ENCODE assay signal across 8 cellular contexts in the genomic region with DNA sequence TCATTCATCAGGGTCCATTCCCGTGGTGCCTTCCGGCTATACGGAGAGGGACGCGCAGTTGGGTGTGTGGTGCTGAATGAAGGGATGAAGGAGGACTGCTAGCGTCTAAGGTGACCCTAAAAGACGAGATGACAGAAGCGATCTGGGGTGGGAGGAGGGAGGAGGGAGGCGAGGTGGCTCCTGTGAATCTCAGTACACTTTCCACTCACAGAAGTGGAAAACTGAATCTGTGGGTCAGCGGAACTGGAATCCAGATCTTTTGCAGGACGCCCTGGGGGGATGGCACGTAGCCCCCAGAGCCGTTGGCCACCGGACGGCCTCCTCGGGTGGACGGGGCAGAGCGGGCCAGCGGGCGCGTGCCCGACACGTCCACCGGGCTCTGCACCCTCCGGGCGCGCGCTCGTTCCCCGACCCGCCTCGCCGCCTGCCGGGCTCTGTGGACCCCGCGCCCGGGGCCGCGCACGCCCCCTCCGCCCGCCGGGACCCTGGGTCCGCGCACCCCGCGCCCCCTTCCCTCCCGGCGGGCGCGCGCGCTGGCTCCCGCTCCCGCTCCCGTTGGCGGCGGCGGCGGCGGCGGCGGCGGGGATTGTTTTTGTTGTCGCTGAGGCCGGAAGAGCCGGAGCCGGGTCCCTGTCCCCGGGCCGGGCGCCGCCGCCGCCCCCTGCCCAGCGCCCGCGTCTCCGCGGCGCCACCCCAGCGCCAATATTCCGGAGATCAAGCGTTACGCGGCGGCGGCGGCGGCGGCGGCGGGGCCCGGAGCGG. TPM values are rescaled to one million over a fixed set of nuclear protein-coding genes. Genes with fewer than 3 reads are reported as not detected.
DNase-seq lines count a peak whose midpoint lies in the region; ATAC-seq, FAIRE-seq and TF ChIP-seq lines count a peak whose summit lies in the region.

A gene (plus strand): TSS at position 403 of the 762 bp plus-strand sequence. CDS start 401 bp downstream, outside the sequence.

- CTCF ChIA-PET in A549 (lab: Yijun Ruan, JAX): interaction anchor here (0.6 kb wide), 1 partner anchor 14 kb away, joined by 3 read pairs; no protein-coding TSS in a partner anchor
- CTCF ChIA-PET in activated CD8-positive, alpha-beta T cell treated with anti-CD3 and anti-CD28 coated beads, Interleukin-2, amount 10 ng/mL, durations not matched to agents 7 days and 5 days (lab: Charles Lee): no interaction called here

- 6% methylated on average over 15 of the region's 94 CpGs for WGBS in A549 (ENCODE audit: missing lambda C conversion rate)

- TF ChIP-seq POLR2A in A549 (IDR thresholded peaks at IDR 0.05; ENCODE audit: low read length): no peak

- peak; percentile 43 to 44 for DNase-seq in A549 (ENCODE audit: low read depth in 1 of 2, low spot score in 1 of 2)
- DNase-seq in GM13977 (ENCODE audit: low spot score): peak; percentile 66
- DNase-seq in NCI-H146 (lab: John Stamatoyannopoulos, UW): peak; percentile 66
- DNase-seq in activated CD8-positive, alpha-beta T cell treated with anti-CD3 and anti-CD28 coated beads, Interleukin-2, amount 10 ng/mL, durations not matched to agents 7 days and 5 days: peak; percentile 34
- peak; percentile 69 for DNase-seq in endothelial cell (ENCODE audit: low spot score)
- DNase-seq in lower lobe of right lung: peak; percentile 82
- peak; percentile 16 for DNase-seq in stimulated activated CD8-positive, alpha-beta memory T cell treated with anti-CD3 and anti-CD28 coated beads, Interleukin-12 subunit alpha, Interleukin-12 subunit beta, amount 100 ng/mL, for 4 hours (ENCODE audit: low read depth)
- DNase-seq in GF-D8 (lab: John Stamatoyannopoulos, UW): no peak

- H3K36me3 Mint-ChIP-seq in activated CD8-positive, alpha-beta T cell treated with anti-CD3 and anti-CD28 coated beads, Interleukin-2, amount 10 ng/mL, durations not matched to agents 7 days and 5 days (ENCODE audit: low read depth): peaks cover 4% of the 10 kb centered on the region
- no peaks in the 10 kb centered on the region for H3K36me3 Mint-ChIP-seq in endothelial cell (ENCODE audit: low read depth, unreplicated experiment)

- TF ChIP-seq EP300 in A549 (IDR thresholded peaks at IDR 0.05): no peak

- no peak for TF ChIP-seq RAD21 in A549 (conservative IDR thresholded peaks at IDR 0.05 in 1 of 2, IDR thresholded peaks at IDR 0.05 in 1 of 2)

- no peaks in the 10 kb centered on the region for H3K36me3 ChIP-seq in lower lobe of right lung

- FAIRE-seq in A549 (lab: Jason Lieb, UNC): no peak

- H3K9me3 ChIP-seq in A549 (no peaks in the 10 kb centered on the region), lower lobe of right lung (no peaks in the 10 kb centered on the region)

- no peak for TF ChIP-seq CTCF in A549 (IDR thresholded peaks at IDR 0.05)
- TF ChIP-seq CTCF in GM13977 (IDR thresholded peaks at IDR 0.05; ENCODE audit: extremely low read depth, insufficient read depth, missing control alignments): peak; percentile 1
- TF ChIP-seq CTCF in endothelial cell (IDR thresholded peaks at IDR 0.05; ENCODE audit: unreplicated experiment): no peak
- no peak for TF ChIP-seq CTCF in lower lobe of right lung (IDR thresholded peaks at IDR 0.05)

- peaks cover 3% of the 10 kb centered on the region for H3K27me3 Mint-ChIP-seq in activated CD8-positive, alpha-beta T cell treated with anti-CD3 and anti-CD28 coated beads, Interleukin-2, amount 10 ng/mL, durations not matched to agents 7 days and 5 days (ENCODE audit: low read depth)
- peaks cover 12% of the 10 kb centered on the region for H3K27me3 Mint-ChIP-seq in endothelial cell (ENCODE audit: unreplicated experiment)

- intact Hi-C loops in lower lobe of right lung (cut with DNase I): no loop called here

- H3K4me1 ChIP-seq in A549: peaks cover 14% of the 10 kb centered on the region
- H3K4me1 ChIP-seq in lower lobe of right lung: peaks cover 50% of the 10 kb centered on the region

- H3K27ac Mint-ChIP-seq in activated CD8-positive, alpha-beta T cell treated with anti-CD3 and anti-CD28 coated beads, Interleukin-2, amount 10 ng/mL, durations not matched to agents 7 days and 5 days: peak within 1 kb of the TSS; percentile 89
- H3K27ac Mint-ChIP-seq in endothelial cell (ENCODE audit: unreplicated experiment): peak within 1 kb of the TSS; percentile 94

- H3K4me1 Mint-ChIP-seq in activated CD8-positive, alpha-beta T cell treated with anti-CD3 and anti-CD28 coated beads, Interleukin-2, amount 10 ng/mL, durations not matched to agents 7 days and 5 days (ENCODE audit: low read depth): peaks cover 34% of the 10 kb centered on the region
- peaks cover 22% of the 10 kb centered on the region for H3K4me1 Mint-ChIP-seq in endothelial cell (ENCODE audit: unreplicated experiment)

- H3K27me3 ChIP-seq in lower lobe of right lung (ENCODE audit: low read depth): no peaks in the 10 kb centered on the region

- peak within 1 kb of the TSS; percentile 82 for H3K4me3 Mint-ChIP-seq in activated CD8-positive, alpha-beta T cell treated with anti-CD3 and anti-CD28 coated beads, Interleukin-2, amount 10 ng/mL, durations not matched to agents 7 days and 5 days
- H3K4me3 Mint-ChIP-seq in endothelial cell (ENCODE audit: unreplicated experiment): peak within 1 kb of the TSS; percentile 99

- POLR2A ChIA-PET in A549 (lab: Yijun Ruan, JAX): interaction anchor here (0.7 kb wide), 1 partner anchor 38 kb away, joined by 3 read pairs; a partner anchor contains a TSS
- POLR2A ChIA-PET in activated CD8-positive, alpha-beta T cell treated with anti-CD3 and anti-CD28 coated beads, Interleukin-2, amount 10 ng/mL, durations not matched to agents 7 days and 5 days (lab: Charles Lee): interaction anchor here (0.6 kb wide), 1 partner anchor 274 kb away, joined by 3 read pairs; no protein-coding TSS in a partner anchor

- H3K9me3 Mint-ChIP-seq in activated CD8-positive, alpha-beta T cell treated with anti-CD3 and anti-CD28 coated beads, Interleukin-2, amount 10 ng/mL, durations not matched to agents 7 days and 5 days (ENCODE audit: insufficient read depth): no peaks in the 10 kb centered on the region
- no peaks in the 10 kb centered on the region for H3K9me3 Mint-ChIP-seq in endothelial cell (ENCODE audit: unreplicated experiment)

- H3K4me3 ChIP-seq in A549 (peak within 1 kb of the TSS; percentile 98), lower lobe of right lung (peak within 1 kb of the TSS; percentile 95)

- ATAC-seq in A549 (peak; percentile 75 to 82), lower lobe of right lung (peak; percentile 82 to 88)
- ATAC-seq in activated CD8-positive, alpha-beta T cell treated with anti-CD3 and anti-CD28 coated beads, Interleukin-2, amount 10 ng/mL, durations not matched to agents 7 days and 5 days: peak; percentile 60

- H3K4me2 ChIP-seq in A549: peak within 1 kb of the TSS; percentile 94

- in situ Hi-C loops in GM13977 (cut with MboI; ENCODE audit: low pct_unique_long_range_greater_than_20kb, low sequenced_read_pairs, unreplicated experiment): no loop called here

- H3K27ac ChIP-seq in A549 (peak within 1 kb of the TSS; percentile 96 to 99), lower lobe of right lung (peak within 1 kb of the TSS; percentile 94)

TF ChIP-seq in A549, 52 proteins besides CTCF, POLR2A, EP300 and RAD21:
- TF ChIP-seq JUNB (IDR thresholded peaks at IDR 0.05): no peak
- TF ChIP-seq, protein P1, sequence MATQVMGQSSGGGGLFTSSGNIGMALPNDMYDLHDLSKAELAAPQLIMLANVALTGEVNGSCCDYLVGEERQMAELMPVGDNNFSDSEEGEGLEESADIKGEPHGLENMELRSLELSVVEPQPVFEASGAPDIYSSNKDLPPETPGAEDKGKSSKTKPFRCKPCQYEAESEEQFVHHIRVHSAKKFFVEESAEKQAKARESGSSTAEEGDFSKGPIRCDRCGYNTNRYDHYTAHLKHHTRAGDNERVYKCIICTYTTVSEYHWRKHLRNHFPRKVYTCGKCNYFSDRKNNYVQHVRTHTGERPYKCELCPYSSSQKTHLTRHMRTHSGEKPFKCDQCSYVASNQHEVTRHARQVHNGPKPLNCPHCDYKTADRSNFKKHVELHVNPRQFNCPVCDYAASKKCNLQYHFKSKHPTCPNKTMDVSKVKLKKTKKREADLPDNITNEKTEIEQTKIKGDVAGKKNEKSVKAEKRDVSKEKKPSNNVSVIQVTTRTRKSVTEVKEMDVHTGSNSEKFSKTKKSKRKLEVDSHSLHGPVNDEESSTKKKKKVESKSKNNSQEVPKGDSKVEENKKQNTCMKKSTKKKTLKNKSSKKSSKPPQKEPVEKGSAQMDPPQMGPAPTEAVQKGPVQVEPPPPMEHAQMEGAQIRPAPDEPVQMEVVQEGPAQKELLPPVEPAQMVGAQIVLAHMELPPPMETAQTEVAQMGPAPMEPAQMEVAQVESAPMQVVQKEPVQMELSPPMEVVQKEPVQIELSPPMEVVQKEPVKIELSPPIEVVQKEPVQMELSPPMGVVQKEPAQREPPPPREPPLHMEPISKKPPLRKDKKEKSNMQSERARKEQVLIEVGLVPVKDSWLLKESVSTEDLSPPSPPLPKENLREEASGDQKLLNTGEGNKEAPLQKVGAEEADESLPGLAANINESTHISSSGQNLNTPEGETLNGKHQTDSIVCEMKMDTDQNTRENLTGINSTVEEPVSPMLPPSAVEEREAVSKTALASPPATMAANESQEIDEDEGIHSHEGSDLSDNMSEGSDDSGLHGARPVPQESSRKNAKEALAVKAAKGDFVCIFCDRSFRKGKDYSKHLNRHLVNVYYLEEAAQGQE (IDR thresholded peaks at IDR 0.05): no peak
- no peak for TF ChIP-seq ZC3H11A (IDR thresholded peaks at IDR 0.05)
TF ChIP-seq in A549: peak in this region for 0.

RNA-seq across cellular contexts. Expression of the gene that starts here (rescaled TPM):
- polyA plus RNA-seq in A549 (2011; rRNA removed) (4.7 and 6.9 TPM in 2 replicates), A549 (2017; fragmentation: RNase III; extraction: RNeasy Plus Mini Kit Qiagen cat#74134 plus additional on column Dnase treatment) (2.2 to 4.1 TPM (median 3.1 TPM) in 3 replicates)
- polyA plus RNA-seq in A549 (2012; cell fraction: cytosol; rRNA removed): 2.1 and 3.7 TPM in 2 replicates
- 2.1 and 2.3 TPM in 2 replicates for polyA plus RNA-seq in A549 (2012; cell fraction: nucleus; rRNA removed)
- 10.8 and 15.5 TPM in 2 replicates for polyA minus RNA-seq in A549 (2011; rRNA and poly(A)+ RNA removed)
- 1 to 10 TPM; 7.9 to 8.5 TPM for total RNA-seq in activated CD8-positive, alpha-beta T cell treated with anti-CD3 and anti-CD28 coated beads, Interleukin-2, amount 10 ng/mL, durations not matched to agents 7 days and 5 days
- total RNA-seq in endothelial cell (ENCODE audit: unreplicated experiment) (26.6 TPM), lower lobe of right lung (32.9 TPM)
